ENCODE assay signal across 28 cellular contexts in genomic region chr16:75120253-75120652, GRCh38. TPM values are rescaled to one million over a fixed set of nuclear protein-coding genes. Genes with fewer than 3 reads are reported as not detected.
"Had no signal": no experiment of that assay in that cellular context is flagged by ENCODE, and none has a peak within 500 bp of the region (broad histone marks: within the 10 kb centered on the region; RNA-seq: fewer than 3 reads in every experiment).

No MANE protein-coding gene starts in this region.

- ATAC-seq: activated T-helper 17 cell treated with anti-CD3 and anti-CD28 coated beads, Interleukin-2, amount 50 U/mL, for 72 hours had no signal

- H3K4me1 Mint-ChIP-seq: activated B cell treated with CpG ODN at 0.5 μM for 24 hours; activated CD4-positive, alpha-beta T cell treated with anti-CD3 and anti-CD28 coated beads, Interleukin-2, amount 10 ng/mL, durations not matched to agents 7 days and 5 days; activated T-helper 17 cell treated with anti-CD3 and anti-CD28 coated beads, Interleukin-2, amount 50 U/mL, for 72 hours; central memory CD8-positive, alpha-beta T cell had no signal

- H3K27me3 Mint-ChIP-seq: activated CD4-positive, alpha-beta memory T cell treated with anti-CD3 and anti-CD28 coated beads for 36 hours; activated CD4-positive, alpha-beta T cell treated with anti-CD3 and anti-CD28 coated beads, Interleukin-2, amount 10 ng/mL, durations not matched to agents 7 days and 5 days; activated naive CD8-positive, alpha-beta T cell; activated T-helper 17 cell treated with anti-CD3 and anti-CD28 coated beads, Interleukin-2, amount 50 U/mL, for 72 hours; brain; central memory CD8-positive, alpha-beta T cell had no signal

- H3K4me3 Mint-ChIP-seq: activated B cell treated with CpG ODN at 0.5 μM for 24 hours; activated CD4-positive, alpha-beta memory T cell treated with anti-CD3 and anti-CD28 coated beads for 36 hours; activated CD4-positive, alpha-beta T cell treated with anti-CD3 and anti-CD28 coated beads, Interleukin-2, amount 10 ng/mL, durations not matched to agents 7 days and 5 days; activated naive CD4-positive, alpha-beta T cell treated with anti-CD3 and anti-CD28 coated beads for 36 hours; activated naive CD8-positive, alpha-beta T cell; activated T-helper 17 cell treated with anti-CD3 and anti-CD28 coated beads, Interleukin-2, amount 50 U/mL, for 72 hours; central memory CD8-positive, alpha-beta T cell; T-helper 1 cell treated with Interleukin-12 subunit alpha and Interleukin-12 subunit beta and Interleukin-4 antibody, amounts not matched to agents 30 μg/mL and 1 μg/mL, for 36 hours had no signal

- H3K27ac Mint-ChIP-seq: activated B cell treated with CpG ODN at 0.5 μM for 24 hours; activated CD4-positive, alpha-beta memory T cell treated with anti-CD3 and anti-CD28 coated beads for 36 hours; activated CD4-positive, alpha-beta T cell treated with anti-CD3 and anti-CD28 coated beads, Interleukin-2, amount 10 ng/mL, durations not matched to agents 7 days and 5 days; activated naive CD4-positive, alpha-beta T cell treated with anti-CD3 and anti-CD28 coated beads for 36 hours; activated naive CD8-positive, alpha-beta T cell; activated T-helper 17 cell treated with anti-CD3 and anti-CD28 coated beads, Interleukin-2, amount 50 U/mL, for 72 hours; brain; T-helper 1 cell treated with Interleukin-12 subunit alpha and Interleukin-12 subunit beta and Interleukin-4 antibody, amounts not matched to agents 30 μg/mL and 1 μg/mL, for 36 hours had no signal

- H3K9me3 Mint-ChIP-seq: central memory CD8-positive, alpha-beta T cell had no signal

- DNase-seq: activated B cell treated with CpG ODN at 0.5 μM for 24 hours; activated CD4-positive, alpha-beta memory T cell treated with anti-CD3 and anti-CD28 coated beads for 36 hours; activated CD4-positive, alpha-beta T cell treated with anti-CD3 and anti-CD28 coated beads for 1 hour; activated CD4-positive, alpha-beta T cell treated with anti-CD3 and anti-CD28 coated beads, Interleukin-2, amount 10 ng/mL, durations not matched to agents 7 days and 5 days; activated CD8-positive, alpha-beta memory T cell treated with anti-CD3 and anti-CD28 coated beads for 24 hours; activated gamma-delta T cell; activated naive CD4-positive, alpha-beta T cell treated with anti-CD3 and anti-CD28 coated beads for 36 hours; activated T-cell treated with anti-CD3 and anti-CD28 coated beads for 4 hours; activated T-cell treated with anti-CD3 and anti-CD28 coated beads, Interleukin-2, amount 50 U/mL, for 48 hours; amygdala; NCI-H1092 treated with DMSO at 0.1 percent for 48 hours; NCI-H1417 treated with DMSO at 0.1 percent for 48 hours; NCI-H1694; NCI-H2029; NCI-H2107; NCI-H2171 treated with DMSO at 0.1 percent for 48 hours; NCI-H226; NCI-H510A; NCI-H526 treated with DMSO at 0.1 percent for 48 hours; NCI-H82; NK-92 treated with Interleukin-12 subunit alpha and Interleukin-12 subunit beta, amount 100 ng/mL, for 24 hours; SHP77 had no signal

- H3K36me3 Mint-ChIP-seq: brain had no signal

RNA-seq across cellular contexts. Expression of gene LDHD, which starts 3.7 kb away (rescaled TPM):
- total RNA-seq: activated B cell treated with CpG ODN at 0.5 μM for 24 hours, astrocyte had no signal
